2 cellular contexts compared by ENCODE assay signal in the genomic region with DNA sequence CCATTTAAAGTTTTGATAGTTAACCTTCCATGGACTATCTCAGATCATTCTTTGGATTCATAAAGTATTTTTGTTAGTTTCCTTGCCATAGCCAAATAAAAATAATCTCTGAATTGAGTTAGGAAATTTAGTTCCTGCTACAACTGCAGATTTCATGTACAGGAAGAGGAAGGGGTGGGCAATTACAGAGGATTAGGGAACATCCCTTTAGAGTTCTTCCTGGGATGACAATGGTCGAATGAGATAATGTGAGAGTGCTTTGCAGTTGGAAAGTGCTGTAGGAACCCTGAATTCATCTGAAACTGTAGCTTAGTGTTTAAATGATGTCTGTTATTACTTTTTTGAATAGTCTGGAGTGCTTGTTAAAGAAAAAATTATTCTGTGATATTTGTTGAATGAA.
TF ChIP-seq lines count a peak whose summit lies in the region.

No MANE protein-coding gene starts in this region.

TF ChIP-seq in GM23338, 12 proteins besides CTCF, POLR2A, EP300 and RAD21 (continued from another document and continues in another):
- TF ChIP-seq, protein P1, sequence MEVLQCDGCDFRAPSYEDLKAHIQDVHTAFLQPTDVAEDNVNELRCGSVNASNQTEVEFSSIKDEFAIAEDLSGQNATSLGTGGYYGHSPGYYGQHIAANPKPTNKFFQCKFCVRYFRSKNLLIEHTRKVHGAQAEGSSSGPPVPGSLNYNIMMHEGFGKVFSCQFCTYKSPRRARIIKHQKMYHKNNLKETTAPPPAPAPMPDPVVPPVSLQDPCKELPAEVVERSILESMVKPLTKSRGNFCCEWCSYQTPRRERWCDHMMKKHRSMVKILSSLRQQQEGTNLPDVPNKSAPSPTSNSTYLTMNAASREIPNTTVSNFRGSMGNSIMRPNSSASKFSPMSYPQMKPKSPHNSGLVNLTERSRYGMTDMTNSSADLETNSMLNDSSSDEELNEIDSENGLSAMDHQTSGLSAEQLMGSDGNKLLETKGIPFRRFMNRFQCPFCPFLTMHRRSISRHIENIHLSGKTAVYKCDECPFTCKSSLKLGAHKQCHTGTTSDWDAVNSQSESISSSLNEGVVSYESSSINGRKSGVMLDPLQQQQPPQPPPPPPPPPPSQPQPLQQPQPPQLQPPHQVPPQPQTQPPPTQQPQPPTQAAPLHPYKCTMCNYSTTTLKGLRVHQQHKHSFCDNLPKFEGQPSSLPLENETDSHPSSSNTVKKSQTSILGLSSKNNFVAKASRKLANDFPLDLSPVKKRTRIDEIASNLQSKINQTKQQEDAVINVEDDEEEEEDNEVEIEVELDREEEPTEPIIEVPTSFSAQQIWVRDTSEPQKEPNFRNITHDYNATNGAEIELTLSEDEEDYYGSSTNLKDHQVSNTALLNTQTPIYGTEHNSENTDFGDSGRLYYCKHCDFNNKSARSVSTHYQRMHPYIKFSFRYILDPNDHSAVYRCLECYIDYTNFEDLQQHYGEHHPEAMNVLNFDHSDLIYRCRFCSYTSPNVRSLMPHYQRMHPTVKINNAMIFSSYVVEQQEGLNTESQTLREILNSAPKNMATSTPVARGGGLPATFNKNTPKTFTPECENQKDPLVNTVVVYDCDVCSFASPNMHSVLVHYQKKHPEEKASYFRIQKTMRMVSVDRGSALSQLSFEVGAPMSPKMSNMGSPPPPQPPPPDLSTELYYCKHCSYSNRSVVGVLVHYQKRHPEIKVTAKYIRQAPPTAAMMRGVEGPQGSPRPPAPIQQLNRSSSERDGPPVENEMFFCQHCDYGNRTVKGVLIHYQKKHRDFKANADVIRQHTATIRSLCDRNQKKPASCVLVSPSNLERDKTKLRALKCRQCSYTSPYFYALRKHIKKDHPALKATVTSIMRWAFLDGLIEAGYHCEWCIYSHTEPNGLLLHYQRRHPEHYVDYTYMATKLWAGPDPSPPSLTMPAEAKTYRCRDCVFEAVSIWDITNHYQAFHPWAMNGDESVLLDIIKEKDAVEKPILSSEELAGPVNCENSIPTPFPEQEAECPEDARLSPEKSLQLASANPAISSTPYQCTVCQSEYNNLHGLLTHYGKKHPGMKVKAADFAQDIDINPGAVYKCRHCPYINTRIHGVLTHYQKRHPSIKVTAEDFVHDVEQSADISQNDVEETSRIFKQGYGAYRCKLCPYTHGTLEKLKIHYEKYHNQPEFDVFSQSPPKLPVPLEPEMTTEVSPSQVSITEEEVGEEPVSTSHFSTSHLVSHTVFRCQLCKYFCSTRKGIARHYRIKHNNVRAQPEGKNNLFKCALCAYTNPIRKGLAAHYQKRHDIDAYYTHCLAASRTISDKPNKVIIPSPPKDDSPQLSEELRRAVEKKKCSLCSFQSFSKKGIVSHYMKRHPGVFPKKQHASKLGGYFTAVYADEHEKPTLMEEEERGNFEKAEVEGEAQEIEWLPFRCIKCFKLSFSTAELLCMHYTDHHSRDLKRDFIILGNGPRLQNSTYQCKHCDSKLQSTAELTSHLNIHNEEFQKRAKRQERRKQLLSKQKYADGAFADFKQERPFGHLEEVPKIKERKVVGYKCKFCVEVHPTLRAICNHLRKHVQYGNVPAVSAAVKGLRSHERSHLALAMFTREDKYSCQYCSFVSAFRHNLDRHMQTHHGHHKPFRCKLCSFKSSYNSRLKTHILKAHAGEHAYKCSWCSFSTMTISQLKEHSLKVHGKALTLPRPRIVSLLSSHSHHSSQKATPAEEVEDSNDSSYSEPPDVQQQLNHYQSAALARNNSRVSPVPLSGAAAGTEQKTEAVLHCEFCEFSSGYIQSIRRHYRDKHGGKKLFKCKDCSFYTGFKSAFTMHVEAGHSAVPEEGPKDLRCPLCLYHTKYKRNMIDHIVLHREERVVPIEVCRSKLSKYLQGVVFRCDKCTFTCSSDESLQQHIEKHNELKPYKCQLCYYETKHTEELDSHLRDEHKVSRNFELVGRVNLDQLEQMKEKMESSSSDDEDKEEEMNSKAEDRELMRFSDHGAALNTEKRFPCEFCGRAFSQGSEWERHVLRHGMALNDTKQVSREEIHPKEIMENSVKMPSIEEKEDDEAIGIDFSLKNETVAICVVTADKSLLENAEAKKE (CRISPR knock-in tag; IDR thresholded peaks at IDR 0.05): no peak
- TF ChIP-seq NANOG (IDR thresholded peaks at IDR 0.05; ENCODE audit: borderline replicate concordance) (no peak), EZH2phosphoT487 (IDR thresholded peaks at IDR 0.05; ENCODE audit: unreplicated experiment) (no peak), EZH2 (IDR thresholded peaks at IDR 0.05; ENCODE audit: low read depth, unreplicated experiment) (no peak), CREB1 (CRISPR knock-in tag; IDR thresholded peaks at IDR 0.05; ENCODE audit: low read depth) (no peak), JUNB (IDR thresholded peaks at IDR 0.05; ENCODE audit: unreplicated experiment) (no peak), POLR2AphosphoS5 (IDR thresholded peaks at IDR 0.05; ENCODE audit: low read depth) (no peak), ZNF331 (CRISPR knock-in tag; IDR thresholded peaks at IDR 0.05; ENCODE audit: low read depth) (no peak)
- TF ChIP-seq, protein P2, sequence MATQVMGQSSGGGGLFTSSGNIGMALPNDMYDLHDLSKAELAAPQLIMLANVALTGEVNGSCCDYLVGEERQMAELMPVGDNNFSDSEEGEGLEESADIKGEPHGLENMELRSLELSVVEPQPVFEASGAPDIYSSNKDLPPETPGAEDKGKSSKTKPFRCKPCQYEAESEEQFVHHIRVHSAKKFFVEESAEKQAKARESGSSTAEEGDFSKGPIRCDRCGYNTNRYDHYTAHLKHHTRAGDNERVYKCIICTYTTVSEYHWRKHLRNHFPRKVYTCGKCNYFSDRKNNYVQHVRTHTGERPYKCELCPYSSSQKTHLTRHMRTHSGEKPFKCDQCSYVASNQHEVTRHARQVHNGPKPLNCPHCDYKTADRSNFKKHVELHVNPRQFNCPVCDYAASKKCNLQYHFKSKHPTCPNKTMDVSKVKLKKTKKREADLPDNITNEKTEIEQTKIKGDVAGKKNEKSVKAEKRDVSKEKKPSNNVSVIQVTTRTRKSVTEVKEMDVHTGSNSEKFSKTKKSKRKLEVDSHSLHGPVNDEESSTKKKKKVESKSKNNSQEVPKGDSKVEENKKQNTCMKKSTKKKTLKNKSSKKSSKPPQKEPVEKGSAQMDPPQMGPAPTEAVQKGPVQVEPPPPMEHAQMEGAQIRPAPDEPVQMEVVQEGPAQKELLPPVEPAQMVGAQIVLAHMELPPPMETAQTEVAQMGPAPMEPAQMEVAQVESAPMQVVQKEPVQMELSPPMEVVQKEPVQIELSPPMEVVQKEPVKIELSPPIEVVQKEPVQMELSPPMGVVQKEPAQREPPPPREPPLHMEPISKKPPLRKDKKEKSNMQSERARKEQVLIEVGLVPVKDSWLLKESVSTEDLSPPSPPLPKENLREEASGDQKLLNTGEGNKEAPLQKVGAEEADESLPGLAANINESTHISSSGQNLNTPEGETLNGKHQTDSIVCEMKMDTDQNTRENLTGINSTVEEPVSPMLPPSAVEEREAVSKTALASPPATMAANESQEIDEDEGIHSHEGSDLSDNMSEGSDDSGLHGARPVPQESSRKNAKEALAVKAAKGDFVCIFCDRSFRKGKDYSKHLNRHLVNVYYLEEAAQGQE (IDR thresholded peaks at IDR 0.05; ENCODE audit: unreplicated experiment): no peak
- TF ChIP-seq, protein P3, sequence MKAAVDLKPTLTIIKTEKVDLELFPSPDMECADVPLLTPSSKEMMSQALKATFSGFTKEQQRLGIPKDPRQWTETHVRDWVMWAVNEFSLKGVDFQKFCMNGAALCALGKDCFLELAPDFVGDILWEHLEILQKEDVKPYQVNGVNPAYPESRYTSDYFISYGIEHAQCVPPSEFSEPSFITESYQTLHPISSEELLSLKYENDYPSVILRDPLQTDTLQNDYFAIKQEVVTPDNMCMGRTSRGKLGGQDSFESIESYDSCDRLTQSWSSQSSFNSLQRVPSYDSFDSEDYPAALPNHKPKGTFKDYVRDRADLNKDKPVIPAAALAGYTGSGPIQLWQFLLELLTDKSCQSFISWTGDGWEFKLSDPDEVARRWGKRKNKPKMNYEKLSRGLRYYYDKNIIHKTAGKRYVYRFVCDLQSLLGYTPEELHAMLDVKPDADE (IDR thresholded peaks at IDR 0.05): no peak

TF ChIP-seq in liver, 16 proteins besides CTCF, POLR2A, EP300 and RAD21 (continued from another document):
- TF ChIP-seq, protein P4, sequence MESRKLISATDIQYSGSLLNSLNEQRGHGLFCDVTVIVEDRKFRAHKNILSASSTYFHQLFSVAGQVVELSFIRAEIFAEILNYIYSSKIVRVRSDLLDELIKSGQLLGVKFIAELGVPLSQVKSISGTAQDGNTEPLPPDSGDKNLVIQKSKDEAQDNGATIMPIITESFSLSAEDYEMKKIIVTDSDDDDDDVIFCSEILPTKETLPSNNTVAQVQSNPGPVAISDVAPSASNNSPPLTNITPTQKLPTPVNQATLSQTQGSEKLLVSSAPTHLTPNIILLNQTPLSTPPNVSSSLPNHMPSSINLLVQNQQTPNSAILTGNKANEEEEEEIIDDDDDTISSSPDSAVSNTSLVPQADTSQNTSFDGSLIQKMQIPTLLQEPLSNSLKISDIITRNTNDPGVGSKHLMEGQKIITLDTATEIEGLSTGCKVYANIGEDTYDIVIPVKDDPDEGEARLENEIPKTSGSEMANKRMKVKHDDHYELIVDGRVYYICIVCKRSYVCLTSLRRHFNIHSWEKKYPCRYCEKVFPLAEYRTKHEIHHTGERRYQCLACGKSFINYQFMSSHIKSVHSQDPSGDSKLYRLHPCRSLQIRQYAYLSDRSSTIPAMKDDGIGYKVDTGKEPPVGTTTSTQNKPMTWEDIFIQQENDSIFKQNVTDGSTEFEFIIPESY (IDR thresholded peaks at IDR 0.05): no peak
- TF ChIP-seq JUND (IDR thresholded peaks at IDR 0.05): no peak
- TF ChIP-seq, protein P5, sequence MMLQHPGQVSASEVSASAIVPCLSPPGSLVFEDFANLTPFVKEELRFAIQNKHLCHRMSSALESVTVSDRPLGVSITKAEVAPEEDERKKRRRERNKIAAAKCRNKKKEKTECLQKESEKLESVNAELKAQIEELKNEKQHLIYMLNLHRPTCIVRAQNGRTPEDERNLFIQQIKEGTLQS (IDR thresholded peaks at IDR 0.05): no peak
- TF ChIP-seq EGR1 (IDR thresholded peaks at IDR 0.05; ENCODE audit: low read depth in 2 of 2): no peak
